19 cellular contexts compared by ENCODE assay signal in the genomic region with DNA sequence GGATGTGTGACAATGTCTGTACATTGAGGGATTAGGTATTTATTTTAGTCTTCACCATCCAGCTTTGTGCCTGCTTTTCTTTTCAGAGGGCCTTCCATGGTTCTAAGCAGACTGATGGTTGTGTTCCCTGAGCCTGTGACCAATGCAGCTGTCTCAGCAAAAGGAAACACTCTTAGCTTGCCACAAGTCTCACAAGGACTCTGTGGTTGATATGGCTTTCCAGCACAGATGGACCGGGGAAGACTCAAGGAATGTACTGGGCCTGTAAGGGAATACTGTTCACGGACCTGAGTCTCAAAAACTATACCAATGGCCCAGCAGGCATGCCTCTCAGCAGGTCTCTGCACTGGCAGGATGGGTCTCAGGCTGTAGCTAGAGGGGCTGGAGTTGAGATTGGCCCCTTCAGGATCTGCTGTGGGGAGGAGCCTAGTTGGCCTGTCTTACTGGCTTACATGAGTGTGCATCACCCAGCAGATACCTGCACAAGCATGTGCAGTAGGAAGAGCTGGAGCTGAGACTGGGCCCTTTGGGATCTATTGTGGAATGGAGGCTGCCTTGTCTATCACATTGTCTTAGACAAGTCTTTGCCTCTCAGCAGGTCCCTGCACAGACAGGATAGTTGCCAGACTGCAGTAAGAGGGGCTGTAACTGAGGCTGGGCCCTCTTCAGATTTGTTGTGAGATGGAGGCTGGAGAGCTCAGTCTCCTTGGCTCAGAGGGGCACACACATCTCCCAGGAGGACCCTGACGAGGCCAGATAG. TPM values are rescaled to one million over a fixed set of nuclear protein-coding genes. Genes with fewer than 3 reads are reported as not detected.
DNase-seq lines count a peak whose midpoint lies in the region; ATAC-seq, FAIRE-seq and TF ChIP-seq lines count a peak whose summit lies in the region.
"Had no signal": no experiment of that assay in that cellular context is flagged by ENCODE, and none has a peak within 500 bp of the region (broad histone marks: within the 10 kb centered on the region; RNA-seq: fewer than 3 reads in every experiment).

No MANE protein-coding gene starts in this region.

- no peak overlapping the region for H3K4me3 Mint-ChIP-seq in stimulated activated memory B cell treated with anti-CD40 and anti-IgM and Interleukin-4, amounts not matched to agents 10 μg/mL and 1 μg/mL and 100 μg/mL, for 72 hours
- H3K4me3 Mint-ChIP-seq: activated CD4-positive, alpha-beta memory T cell treated with anti-CD3 and anti-CD28 coated beads, Interleukin-2, amount 10 ng/mL, durations not matched to agents 7 days and 5 days; activated naive CD8-positive, alpha-beta T cell; nephron progenitor cell had no signal

- no peak for TF ChIP-seq CTCF in GM12878 (IDR thresholded peaks at IDR 0.05 in 2 of 3, conservative IDR thresholded peaks at IDR 0.05 in 1 of 3; ENCODE audit: control insufficient read depth in 2 of 3, extremely low read depth in 1 of 3, insufficient read depth in 1 of 3, low read depth in 3 of 3, low read length in 3 of 3)

- SMC1A ChIA-PET in GM12878 (lab: Charles Lee; ENCODE audit: uncharacterized antibody, unreplicated experiment): interaction anchor here (0.7 to 2.1 kb wide), 11 partner anchors 11 to 138 kb away, joined by 3 to 11 read pairs (median 3); a partner anchor contains a TSS

- TF ChIP-seq EP300 in GM12878 (IDR thresholded peaks at IDR 0.05; ENCODE audit: borderline replicate concordance in 1 of 2, control insufficient read depth in 1 of 2, low read depth in 2 of 2, low read length in 2 of 2): no peak

- H3K27me3 ChIP-seq in GM12878 (replicated peaks in 1 of 2; ENCODE audit: control insufficient read depth in 2 of 2, insufficient read depth in 2 of 2, low read length in 1 of 2): no peaks in the 10 kb centered on the region
- H3K27me3 ChIP-seq: BLaER1 treated with 17β-estradiol and CSF1 and Interleukin-3, amounts not matched to agents 10 nM and 100 nM had no signal

- H2AFZ ChIP-seq in GM12878 (ENCODE audit: control insufficient read depth, low read depth, low read length): peak overlapping the region; percentile 93

- H3K4me1 ChIP-seq in GM12878 (ENCODE audit: control insufficient read depth, insufficient read depth, low read length): peaks cover 13% of the 10 kb centered on the region
- H3K4me1 ChIP-seq: prostate gland had no signal

- no peak overlapping the region for H3K9ac ChIP-seq in GM12878 (ENCODE audit: control insufficient read depth, insufficient read depth, low read length)

- 55% methylated on average over 3 of the region's 3 CpGs for WGBS in GM12878 (ENCODE audit: insufficient coverage, insufficient replicate concordance, low lambda C conversion rate, missing lambda C conversion rate)

- no peak for DNase-seq in GM12878 (ENCODE audit: low read depth, low spot score)
- DNase-seq in cerebellum (ENCODE audit: low spot score): no peak
- no peak for DNase-seq in AG20443 (ENCODE audit: low spot score)
- no peak for DNase-seq in activated CD4-positive, CD25-positive, alpha-beta regulatory T cell treated with anti-CD3 and anti-CD28 coated beads, Interleukin-2, amount 50 U/mL, for 72 hours
- DNase-seq: activated CD4-positive, alpha-beta memory T cell treated with anti-CD3 and anti-CD28 coated beads, Interleukin-2, amount 10 ng/mL, durations not matched to agents 7 days and 5 days; activated T-cell treated with anti-CD3 and anti-CD28 coated beads, Interleukin-2, amount 50 U/mL, for 48 hours; NCI-H187 treated with DMSO at 0.1 percent for 48 hours; NCI-H446; nephron progenitor cell; stimulated activated CD8-positive, alpha-beta memory T cell treated with anti-CD3 and anti-CD28 coated beads, Interleukin-4, amount 100 ng/mL, for 48 hours had no signal

- H3K79me2 ChIP-seq in GM12878 (ENCODE audit: control insufficient read depth, insufficient read depth, low read length): no peaks in the 10 kb centered on the region

- no peak for TF ChIP-seq RAD21 in GM12878 (IDR thresholded peaks at IDR 0.05; ENCODE audit: insufficient read depth, low read depth, low read length)

- H3K27me3 Mint-ChIP-seq in stimulated activated memory B cell treated with anti-CD40 and anti-IgM and Interleukin-4, amounts not matched to agents 10 μg/mL and 1 μg/mL and 100 μg/mL, for 72 hours: no peaks in the 10 kb centered on the region

- no peak overlapping the region for H3K4me3 ChIP-seq in GM12878
- H3K4me3 ChIP-seq: BLaER1 treated with 17β-estradiol and CSF1 and Interleukin-3, amounts not matched to agents 10 nM and 100 nM; prostate gland had no signal

- ATAC-seq in GM19324 (IDR thresholded peaks at IDR 0.05; ENCODE audit: low FRiP score, unreplicated experiment) (peak; percentile 16), HG02885 (IDR thresholded peaks at IDR 0.05; ENCODE audit: poor library complexity, unreplicated experiment) (peak; percentile 15), GM12878 (peak; percentile 33)
- ATAC-seq in stimulated activated memory B cell treated with anti-CD40 and anti-IgM and Interleukin-4, amounts not matched to agents 10 μg/mL and 1 μg/mL and 100 μg/mL, for 72 hours: no peak

- no peaks in the 10 kb centered on the region for H4K20me1 ChIP-seq in GM12878 (ENCODE audit: control insufficient read depth, insufficient read depth)
- H4K20me1 ChIP-seq: BLaER1 treated with 17β-estradiol and CSF1 and Interleukin-3, amounts not matched to agents 10 nM and 100 nM had no signal

- H3K36me3 Mint-ChIP-seq in stimulated activated memory B cell treated with anti-CD40 and anti-IgM and Interleukin-4, amounts not matched to agents 10 μg/mL and 1 μg/mL and 100 μg/mL, for 72 hours: peaks cover 37% of the 10 kb centered on the region

- in situ Hi-C loops in GM12878 (cut with MboI): no loop called here

- peaks cover 23% of the 10 kb centered on the region for H3K9me3 Mint-ChIP-seq in stimulated activated memory B cell treated with anti-CD40 and anti-IgM and Interleukin-4, amounts not matched to agents 10 μg/mL and 1 μg/mL and 100 μg/mL, for 72 hours

- intact Hi-C loops in GM12878 (cut with micrococcal nuclease; ENCODE audit: unreplicated experiment): no loop called here

- peak overlapping the region; percentile 55 for H3K27ac ChIP-seq in GM12878 (ENCODE audit: control insufficient read depth, insufficient read depth)
- H3K27ac ChIP-seq: prostate gland, VCaP had no signal

- POLR2A ChIA-PET in GM12878 (lab: Charles Lee): interaction anchor here (1.0 to 1.2 kb wide), 2 partner anchors 11 to 14 kb away, joined by 3 read pairs; no protein-coding TSS in a partner anchor

- peaks cover 26% of the 10 kb centered on the region for H3K4me1 Mint-ChIP-seq in stimulated activated memory B cell treated with anti-CD40 and anti-IgM and Interleukin-4, amounts not matched to agents 10 μg/mL and 1 μg/mL and 100 μg/mL, for 72 hours

- no TSS peak for BruUV-seq in GM12878 (replicated peaks; lab: Mats Ljungman, UMichigan)

- TF ChIP-seq POLR2A in GM12878 (IDR thresholded peaks at IDR 0.05; ENCODE audit: low read depth, low read length): no peak

- CTCF ChIA-PET in GM12878 (lab: Yijun Ruan, JAX): interaction anchor here (0.6 to 1.5 kb wide), 8 partner anchors 12 to 561 kb away, joined by 3 to 5 read pairs (median 4); no protein-coding TSS in a partner anchor

- H3K36me3 ChIP-seq in GM12878 (ENCODE audit: control insufficient read depth in 2 of 2, insufficient read depth in 2 of 2, low read length in 1 of 2): no peaks in the 10 kb centered on the region
- H3K36me3 ChIP-seq: prostate gland had no signal

- no peak for FAIRE-seq in GM12878 (lab: Jason Lieb, UNC)
- FAIRE-seq: kidney, small intestine had no signal

- peak overlapping the region; percentile 78 for H3K27ac Mint-ChIP-seq in stimulated activated memory B cell treated with anti-CD40 and anti-IgM and Interleukin-4, amounts not matched to agents 10 μg/mL and 1 μg/mL and 100 μg/mL, for 72 hours
- H3K27ac Mint-ChIP-seq: activated CD4-positive, alpha-beta memory T cell treated with anti-CD3 and anti-CD28 coated beads, Interleukin-2, amount 10 ng/mL, durations not matched to agents 7 days and 5 days; activated naive CD8-positive, alpha-beta T cell; nephron progenitor cell had no signal

- RAD21 ChIA-PET in GM12878 (lab: Charles Lee; ENCODE audit: unreplicated experiment): interaction anchor here (0.6 to 1.6 kb wide), 4 partner anchors 25 to 131 kb away, joined by 3 read pairs; no protein-coding TSS in a partner anchor

- no peaks in the 10 kb centered on the region for H3K9me3 ChIP-seq in GM12878 (replicated peaks; ENCODE audit: control insufficient read depth, insufficient read depth, low read length)
- H3K9me3 ChIP-seq: BLaER1 treated with 17β-estradiol and CSF1 and Interleukin-3, amounts not matched to agents 10 nM and 100 nM; prostate gland had no signal

- no peak overlapping the region for H3K4me2 ChIP-seq in GM12878 (ENCODE audit: control insufficient read depth, insufficient read depth)

TF ChIP-seq in GM12878, 131 proteins besides CTCF, POLR2A, EP300 and RAD21:
- no peak for TF ChIP-seq KDM1A (IDR thresholded peaks at IDR 0.05; ENCODE audit: borderline replicate concordance)
- no peak for TF ChIP-seq HDGF (IDR thresholded peaks at IDR 0.05)
- no peak for TF ChIP-seq MTA3 (IDR thresholded peaks at IDR 0.05; ENCODE audit: borderline replicate concordance, low read length)
- no peak for TF ChIP-seq STAT3 (IDR thresholded peaks at IDR 0.05; ENCODE audit: low read depth, low read length)
- TF ChIP-seq GATAD2B (conservative IDR thresholded peaks at IDR 0.05; ENCODE audit: low read depth): no peak

RNA-seq across cellular contexts. Expression of a gene that starts 52.0 kb away (rescaled TPM):
- 0.48 TPM in 1 of 2 replicates, not detected in the other for total RNA-seq in GM12878 (2013; cell fraction: nucleolus; rRNA removed)
- total RNA-seq in GM12878 (2014; rRNA removed) (not detected in 2 replicates), GM12878 (2014; rRNA removed; fragmentation: Illumina TruSeq; extraction: Trizol) (not detected in 2 replicates), GM12878 (2021) (not detected in 2 replicates), cerebellum (not detected)
- polyA plus RNA-seq in GM12878 (2011; ENCODE audit: low read depth): not detected
- polyA plus RNA-seq in GM12878 (2011; rRNA removed) (not detected in 2 replicates), GM12878 (2014; fragmentation: Illumina TruSeq; extraction: Trizol) (not detected in 2 replicates), GM12878 (2014; fragmentation: Nextera tagmentation; extraction: Ambion mirVana) (under 1 TPM in 1 of 2 experiments, not detected in 1; 0.11 TPM), GM12878 (2014; rRNA removed) (not detected in 2 replicates), GM12878 (2016; fragmentation: Nextera tagmentation; extraction: Ambion mirVana) (not detected)
- polyA plus RNA-seq in GM12878 (2011; cell fraction: cytosol; rRNA removed): not detected in 2 replicates
- not detected in 2 replicates for polyA plus RNA-seq in GM12878 (2011; cell fraction: nucleus; rRNA removed)
- polyA plus RNA-seq in GM12878 (2012): 0.15 TPM in 1 of 2 replicates, not detected in the other
- not detected in 2 replicates for polyA minus RNA-seq in GM12878 (2011; rRNA and poly(A)+ RNA removed)
- polyA minus RNA-seq in GM12878 (2011; cell fraction: cytosol; rRNA and poly(A)+ RNA removed): not detected in 2 replicates
- not detected in 2 replicates for polyA minus RNA-seq in GM12878 (2011; cell fraction: nucleus; rRNA and poly(A)+ RNA removed)
- total RNA-seq: activated CD4-positive, alpha-beta memory T cell treated with anti-CD3 and anti-CD28 coated beads, Interleukin-2, amount 10 ng/mL, durations not matched to agents 7 days and 5 days; kidney; prostate gland had no signal
- polyA plus RNA-seq: small intestine had no signal
